In the genomic region with DNA sequence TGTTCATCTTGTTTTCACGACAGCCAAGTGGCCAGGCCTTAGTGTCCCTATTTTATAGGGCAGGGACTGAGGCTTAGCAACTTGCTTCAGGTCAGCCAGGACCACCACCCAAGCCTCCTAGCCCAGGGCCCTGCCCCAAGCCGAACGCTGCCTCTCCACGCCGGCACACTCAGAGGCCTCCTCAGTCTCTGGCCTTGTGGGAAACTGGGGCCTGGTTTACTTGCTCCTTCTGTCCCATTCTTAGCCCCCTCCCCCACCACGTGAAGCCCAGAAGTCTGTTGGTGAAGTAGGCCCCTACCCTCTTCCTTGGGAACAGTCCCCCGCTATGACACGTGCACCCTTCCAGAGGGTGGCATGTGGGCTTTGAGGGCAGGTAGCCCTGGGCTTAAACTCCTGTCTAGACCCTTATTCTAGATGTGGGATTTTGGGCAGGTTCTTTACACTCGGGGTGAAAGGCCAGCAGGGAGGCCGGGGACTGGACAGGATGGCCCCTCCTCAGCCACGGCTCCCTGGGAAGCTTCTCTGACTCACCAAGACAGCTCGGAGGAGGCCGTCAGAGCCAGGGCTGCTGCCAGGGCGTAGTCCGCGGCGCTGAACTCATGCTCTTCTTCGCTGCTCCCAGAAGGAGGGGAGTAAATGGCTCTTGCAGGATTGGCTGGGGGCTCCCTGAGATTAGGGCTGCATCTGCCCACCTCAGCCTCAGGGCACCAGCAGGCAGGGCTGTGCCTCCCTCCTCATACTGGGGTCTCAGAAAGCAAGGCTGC, we compare ENCODE assay signal across 1 cellular context.
TF ChIP-seq lines count a peak whose summit lies in the region.

No MANE protein-coding gene starts in this region.

TF ChIP-seq in K562, 482 proteins besides CTCF, POLR2A, EP300 and RAD21:
- TF ChIP-seq, protein P1, sequence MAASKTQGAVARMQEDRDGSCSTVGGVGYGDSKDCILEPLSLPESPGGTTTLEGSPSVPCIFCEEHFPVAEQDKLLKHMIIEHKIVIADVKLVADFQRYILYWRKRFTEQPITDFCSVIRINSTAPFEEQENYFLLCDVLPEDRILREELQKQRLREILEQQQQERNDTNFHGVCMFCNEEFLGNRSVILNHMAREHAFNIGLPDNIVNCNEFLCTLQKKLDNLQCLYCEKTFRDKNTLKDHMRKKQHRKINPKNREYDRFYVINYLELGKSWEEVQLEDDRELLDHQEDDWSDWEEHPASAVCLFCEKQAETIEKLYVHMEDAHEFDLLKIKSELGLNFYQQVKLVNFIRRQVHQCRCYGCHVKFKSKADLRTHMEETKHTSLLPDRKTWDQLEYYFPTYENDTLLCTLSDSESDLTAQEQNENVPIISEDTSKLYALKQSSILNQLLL (CRISPR knock-in tag; IDR thresholded peaks at IDR 0.05; ENCODE audit: borderline replicate concordance), result no peak
- TF ChIP-seq KDM4B (IDR thresholded peaks at IDR 0.05; ENCODE audit: borderline replicate concordance in 2 of 2, low read depth in 1 of 2) (no peak), SLC30A9 (CRISPR knock-in tag; IDR thresholded peaks at IDR 0.05) (no peak), ZBTB1 (CRISPR knock-in tag; IDR thresholded peaks at IDR 0.05; ENCODE audit: borderline replicate concordance, low read depth) (no peak), ZBTB33 (CRISPR knock-in tag; IDR thresholded peaks at IDR 0.05) (peak; percentile 62), ZNF695 (CRISPR knock-in tag; IDR thresholded peaks at IDR 0.05) (no peak)
- TF ChIP-seq, protein P2, sequence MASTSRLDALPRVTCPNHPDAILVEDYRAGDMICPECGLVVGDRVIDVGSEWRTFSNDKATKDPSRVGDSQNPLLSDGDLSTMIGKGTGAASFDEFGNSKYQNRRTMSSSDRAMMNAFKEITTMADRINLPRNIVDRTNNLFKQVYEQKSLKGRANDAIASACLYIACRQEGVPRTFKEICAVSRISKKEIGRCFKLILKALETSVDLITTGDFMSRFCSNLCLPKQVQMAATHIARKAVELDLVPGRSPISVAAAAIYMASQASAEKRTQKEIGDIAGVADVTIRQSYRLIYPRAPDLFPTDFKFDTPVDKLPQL (IDR thresholded peaks at IDR 0.05; ENCODE audit: extremely low read depth, insufficient read length), result no peak
